In the genomic region with DNA sequence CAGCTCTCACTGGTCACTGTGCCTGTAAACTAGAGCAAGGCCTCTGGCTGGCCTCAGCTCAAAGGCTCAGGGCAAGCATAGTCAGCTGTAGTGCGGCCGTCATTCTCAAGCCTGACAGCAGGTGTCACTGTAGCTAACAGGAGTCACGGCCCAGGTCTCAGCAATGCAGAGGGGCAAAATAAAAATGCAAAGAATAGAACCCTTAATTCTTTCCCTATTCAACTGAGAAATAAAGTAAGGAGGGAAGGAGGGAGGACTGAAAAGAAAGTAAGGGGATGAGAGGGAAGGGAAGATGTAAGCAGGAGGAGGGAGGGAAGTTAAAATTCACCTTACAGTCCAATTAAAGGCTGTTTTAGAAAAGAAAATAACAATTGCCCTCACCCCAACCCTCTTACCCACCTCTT, we compare ENCODE assay signal across 8 cellular contexts.
DNase-seq lines count a peak whose midpoint lies in the region; ATAC-seq, FAIRE-seq and TF ChIP-seq lines count a peak whose summit lies in the region.

No MANE protein-coding gene starts in this region.

- peak; percentile 59 for DNase-seq in ACHN
- DNase-seq in GM13977 (ENCODE audit: low spot score), result peak; percentile 58
- DNase-seq in NCI-H2029 treated with DMSO at 0.1 percent for 48 hours (lab: John Stamatoyannopoulos, UW), result peak; percentile 18
- peak; percentile 23 to 71 for DNase-seq in T47D (ENCODE audit: low read depth in 1 of 2, low spot score in 1 of 2)
- peak; percentile 86 for DNase-seq in kidney
- DNase-seq in stimulated activated CD4-positive, alpha-beta T cell treated with anti-CD3 and anti-CD28 coated beads, Interleukin-1b, Interleukin-23, amount 100 ng/mL, for 4 hours (ENCODE audit: low read depth in 2 of 2), result peak; percentile 72 to 79

- no peak overlapping the region for H3K27ac ChIP-seq in kidney (ENCODE audit: low read depth in 2 of 2, low read length in 2 of 2)

- no peak overlapping the region for H3K9ac ChIP-seq in kidney (ENCODE audit: low read length in 2 of 2)

- H3K4me3 ChIP-seq in WI38 (ENCODE audit: low read depth, low read length) (no peak overlapping the region), kidney (ENCODE audit: low read length in 2 of 2) (no peak overlapping the region)

- no peak for FAIRE-seq in kidney (lab: Jason Lieb, UNC)

- no peaks in the 10 kb centered on the region for H3K9me3 ChIP-seq in kidney (ENCODE audit: control insufficient read depth in 1 of 2, low read length in 2 of 2)

- peak; percentile 89 for TF ChIP-seq CTCF in GM13977 (IDR thresholded peaks at IDR 0.05; ENCODE audit: extremely low read depth, insufficient read depth, missing control alignments)
- TF ChIP-seq CTCF in WI38 (IDR thresholded peaks at IDR 0.05; ENCODE audit: low read depth, low read length), result peak; percentile 81
- peak; percentile 91 for TF ChIP-seq CTCF in kidney (IDR thresholded peaks at IDR 0.05; ENCODE audit: borderline replicate concordance, extremely low read depth, insufficient read depth)

- peaks cover 36 to 47% of the 10 kb centered on the region in 2 donors for H3K36me3 ChIP-seq in kidney (ENCODE audit: control insufficient read depth in 1 of 2, insufficient read depth in 2 of 2, low read length in 2 of 2)

- intact Hi-C loops in kidney (cut with DNase I), result loop anchor here (5.0 kb wide), 1 partner anchor 111 kb away; no protein-coding TSS in a partner anchor

- peaks cover 4 to 16% of the 10 kb centered on the region in 2 donors for H3K4me1 ChIP-seq in kidney (ENCODE audit: control insufficient read depth in 1 of 2, insufficient read depth in 1 of 2, low read depth in 1 of 2, low read length in 2 of 2)

- no peak for ATAC-seq in GM21515 (IDR thresholded peaks at IDR 0.05; ENCODE audit: unreplicated experiment)

- in situ Hi-C loops in ACHN (cut with HindIII; ENCODE audit: low pct_ligation_motif_present, low pct_unique_long_range_greater_than_20kb, low sequenced_read_pairs) (no loop called here), GM13977 (cut with MboI; ENCODE audit: low pct_unique_long_range_greater_than_20kb, low sequenced_read_pairs, unreplicated experiment) (loop anchor here (10.0 kb wide), 1 partner anchor 274 kb away; no protein-coding TSS in a partner anchor), T47D (cut with HindIII; ENCODE audit: low pct_unique_long_range_greater_than_20kb, low sequenced_read_pairs) (no loop called here)

Comparison
In these comparisons a context has a peak if more than half of its experiments do, and no peak if none do; other contexts are left out.
1. DNase-seq: peak in every context shown above with its lines; median percentile 86 in kidney; 76 in stimulated activated CD4-positive, alpha-beta T cell treated with anti-CD3 and anti-CD28 coated beads, Interleukin-1b, Interleukin-23, amount 100 ng/mL, for 4 hours; 59 in ACHN; 58 in GM13977; 47 in T47D; 18 in NCI-H2029 treated with DMSO at 0.1 percent for 48 hours.